In the genomic region with DNA sequence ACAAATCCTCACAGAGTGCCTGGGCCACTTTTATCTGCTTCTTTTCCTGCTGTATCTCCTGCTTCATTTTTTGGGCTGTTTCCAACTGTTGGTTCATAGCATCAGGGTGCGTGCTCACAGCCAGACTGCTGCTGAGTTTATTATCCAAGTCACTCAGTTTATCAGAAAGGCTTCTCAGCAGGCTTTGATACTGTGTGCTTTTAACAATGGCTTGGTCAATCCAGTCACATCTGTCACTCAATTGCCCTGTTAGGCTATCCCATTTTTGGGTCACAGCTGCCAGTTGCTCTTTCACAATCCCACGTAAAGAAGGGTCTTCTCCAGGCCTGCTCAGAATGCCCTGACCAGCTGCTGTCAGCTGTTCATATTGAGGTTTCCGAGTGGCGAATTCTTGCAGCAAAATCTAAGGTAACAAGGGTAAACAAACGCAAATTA, we compare ENCODE assay signal across 1 cellular context.
A peak's percentile ranks its signal among the peaks of the same experiment; 100 is the strongest.
TF ChIP-seq lines count a peak whose summit lies in the region.

No MANE protein-coding gene starts in this region.

TF ChIP-seq in HEK293, 187 proteins besides CTCF, POLR2A, EP300 and RAD21 (continued from another document and continues in another):
- TF ChIP-seq, protein P1, sequence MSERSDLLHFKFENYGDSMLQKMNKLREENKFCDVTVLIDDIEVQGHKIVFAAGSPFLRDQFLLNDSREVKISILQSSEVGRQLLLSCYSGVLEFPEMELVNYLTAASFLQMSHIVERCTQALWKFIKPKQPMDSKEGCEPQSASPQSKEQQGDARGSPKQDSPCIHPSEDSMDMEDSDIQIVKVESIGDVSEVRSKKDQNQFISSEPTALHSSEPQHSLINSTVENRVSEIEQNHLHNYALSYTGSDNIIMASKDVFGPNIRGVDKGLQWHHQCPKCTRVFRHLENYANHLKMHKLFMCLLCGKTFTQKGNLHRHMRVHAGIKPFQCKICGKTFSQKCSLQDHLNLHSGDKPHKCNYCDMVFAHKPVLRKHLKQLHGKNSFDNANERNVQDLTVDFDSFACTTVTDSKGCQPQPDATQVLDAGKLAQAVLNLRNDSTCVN (tag by site-specific recombination; optimal IDR thresholded peaks at IDR 0.05) = no peak
- TF ChIP-seq ZFP37 (tag by site-specific recombination; IDR thresholded peaks at IDR 0.05) (no peak), SALL2 (tag by site-specific recombination; IDR thresholded peaks at IDR 0.05; ENCODE audit: borderline replicate concordance) (no peak), ZNF610 (tag by site-specific recombination; IDR thresholded peaks at IDR 0.05; ENCODE audit: borderline replicate concordance) (no peak), ZNF830 (tag by site-specific recombination; IDR thresholded peaks at IDR 0.05; ENCODE audit: low read depth) (no peak), ZNF214 (tag by site-specific recombination; IDR thresholded peaks at IDR 0.05; ENCODE audit: borderline replicate concordance) (no peak), ZEB2 (tag by site-specific recombination; IDR thresholded peaks at IDR 0.05) (peak; percentile 87), ZNF426 (tag by site-specific recombination; IDR thresholded peaks at IDR 0.05) (no peak), ZNF24 (tag by site-specific recombination; IDR thresholded peaks at IDR 0.05) (peak; percentile 83; the same call in 1 of the 2 replicates), ZNF404 (tag by site-specific recombination; IDR thresholded peaks at IDR 0.05) (no peak), ZNF585B (tag by site-specific recombination; IDR thresholded peaks at IDR 0.05) (no peak), HOXA7 (CRISPR knock-in tag; IDR thresholded peaks at IDR 0.05; ENCODE audit: borderline replicate concordance) (no peak), ZNF132 (tag by site-specific recombination; IDR thresholded peaks at IDR 0.05; ENCODE audit: borderline replicate concordance) (no peak), ZNF223 (tag by site-specific recombination; IDR thresholded peaks at IDR 0.05) (peak; percentile 86; the same call in 1 of the 2 replicates), YY2 (tag by site-specific recombination; IDR thresholded peaks at IDR 0.05) (no peak), ZNF155 (tag by site-specific recombination; IDR thresholded peaks at IDR 0.05) (no peak), ZNF791 (tag by site-specific recombination; IDR thresholded peaks at IDR 0.05) (no peak), ZBTB8A (tag by site-specific recombination; IDR thresholded peaks at IDR 0.05) (peak; percentile 89), ZNF335 (tag by site-specific recombination; conservative IDR thresholded peaks at IDR 0.05) (peak; percentile 55), KLF9 (tag by site-specific recombination; IDR thresholded peaks at IDR 0.05; ENCODE audit: low read depth) (no peak), ZBTB21 (tag by site-specific recombination; IDR thresholded peaks at IDR 0.05) (no peak), ZNF473 (tag by site-specific recombination; IDR thresholded peaks at IDR 0.05) (no peak), ZNF677 (tag by site-specific recombination; IDR thresholded peaks at IDR 0.05) (peak; percentile 77), GLIS2 (tag by site-specific recombination; IDR thresholded peaks at IDR 0.05) (no peak), ZNF792 (tag by site-specific recombination; IDR thresholded peaks at IDR 0.05) (no peak), ZNF521 (tag by site-specific recombination; IDR thresholded peaks at IDR 0.05) (no peak), ZFHX2 (tag by site-specific recombination; conservative IDR thresholded peaks at IDR 0.05) (no peak)
- TF ChIP-seq, protein P2, sequence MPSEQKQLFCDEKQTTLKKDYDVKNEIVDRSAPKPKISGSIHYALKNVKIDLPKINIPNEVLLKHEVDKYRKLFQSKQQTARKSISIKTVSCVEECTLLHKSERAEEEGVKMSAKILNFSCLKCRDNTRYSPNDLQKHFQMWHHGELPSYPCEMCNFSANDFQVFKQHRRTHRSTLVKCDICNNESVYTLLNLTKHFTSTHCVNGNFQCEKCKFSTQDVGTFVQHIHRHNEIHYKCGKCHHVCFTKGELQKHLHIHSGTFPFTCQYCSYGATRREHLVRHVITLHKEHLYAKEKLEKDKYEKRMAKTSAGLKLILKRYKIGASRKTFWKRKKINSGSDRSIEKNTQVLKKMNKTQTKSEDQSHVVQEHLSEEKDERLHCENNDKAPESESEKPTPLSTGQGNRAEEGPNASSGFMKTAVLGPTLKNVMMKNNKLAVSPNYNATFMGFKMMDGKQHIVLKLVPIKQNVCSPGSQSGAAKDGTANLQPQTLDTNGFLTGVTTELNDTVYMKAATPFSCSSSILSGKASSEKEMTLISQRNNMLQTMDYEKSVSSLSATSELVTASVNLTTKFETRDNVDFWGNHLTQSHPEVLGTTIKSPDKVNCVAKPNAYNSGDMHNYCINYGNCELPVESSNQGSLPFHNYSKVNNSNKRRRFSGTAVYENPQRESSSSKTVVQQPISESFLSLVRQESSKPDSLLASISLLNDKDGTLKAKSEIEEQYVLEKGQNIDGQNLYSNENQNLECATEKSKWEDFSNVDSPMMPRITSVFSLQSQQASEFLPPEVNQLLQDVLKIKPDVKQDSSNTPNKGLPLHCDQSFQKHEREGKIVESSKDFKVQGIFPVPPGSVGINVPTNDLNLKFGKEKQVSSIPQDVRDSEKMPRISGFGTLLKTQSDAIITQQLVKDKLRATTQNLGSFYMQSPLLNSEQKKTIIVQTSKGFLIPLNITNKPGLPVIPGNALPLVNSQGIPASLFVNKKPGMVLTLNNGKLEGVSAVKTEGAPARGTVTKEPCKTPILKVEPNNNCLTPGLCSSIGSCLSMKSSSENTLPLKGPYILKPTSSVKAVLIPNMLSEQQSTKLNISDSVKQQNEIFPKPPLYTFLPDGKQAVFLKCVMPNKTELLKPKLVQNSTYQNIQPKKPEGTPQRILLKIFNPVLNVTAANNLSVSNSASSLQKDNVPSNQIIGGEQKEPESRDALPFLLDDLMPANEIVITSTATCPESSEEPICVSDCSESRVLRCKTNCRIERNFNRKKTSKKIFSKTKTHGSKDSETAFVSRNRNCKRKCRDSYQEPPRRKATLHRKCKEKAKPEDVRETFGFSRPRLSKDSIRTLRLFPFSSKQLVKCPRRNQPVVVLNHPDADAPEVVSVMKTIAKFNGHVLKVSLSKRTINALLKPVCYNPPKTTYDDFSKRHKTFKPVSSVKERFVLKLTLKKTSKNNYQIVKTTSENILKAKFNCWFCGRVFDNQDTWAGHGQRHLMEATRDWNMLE (tag by site-specific recombination; conservative IDR thresholded peaks at IDR 0.05; ENCODE audit: low read depth) = 0 out of 2 replicates have a peak, but pooled peaks have one; percentile 15
- TF ChIP-seq, protein P3, sequence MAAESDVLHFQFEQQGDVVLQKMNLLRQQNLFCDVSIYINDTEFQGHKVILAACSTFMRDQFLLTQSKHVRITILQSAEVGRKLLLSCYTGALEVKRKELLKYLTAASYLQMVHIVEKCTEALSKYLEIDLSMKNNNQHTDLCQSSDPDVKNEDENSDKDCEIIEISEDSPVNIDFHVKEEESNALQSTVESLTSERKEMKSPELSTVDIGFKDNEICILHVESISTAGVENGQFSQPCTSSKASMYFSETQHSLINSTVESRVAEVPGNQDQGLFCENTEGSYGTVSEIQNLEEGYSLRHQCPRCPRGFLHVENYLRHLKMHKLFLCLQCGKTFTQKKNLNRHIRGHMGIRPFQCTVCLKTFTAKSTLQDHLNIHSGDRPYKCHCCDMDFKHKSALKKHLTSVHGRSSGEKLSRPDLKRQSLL (tag by site-specific recombination; IDR thresholded peaks at IDR 0.05) = no peak
- TF ChIP-seq, protein P4, sequence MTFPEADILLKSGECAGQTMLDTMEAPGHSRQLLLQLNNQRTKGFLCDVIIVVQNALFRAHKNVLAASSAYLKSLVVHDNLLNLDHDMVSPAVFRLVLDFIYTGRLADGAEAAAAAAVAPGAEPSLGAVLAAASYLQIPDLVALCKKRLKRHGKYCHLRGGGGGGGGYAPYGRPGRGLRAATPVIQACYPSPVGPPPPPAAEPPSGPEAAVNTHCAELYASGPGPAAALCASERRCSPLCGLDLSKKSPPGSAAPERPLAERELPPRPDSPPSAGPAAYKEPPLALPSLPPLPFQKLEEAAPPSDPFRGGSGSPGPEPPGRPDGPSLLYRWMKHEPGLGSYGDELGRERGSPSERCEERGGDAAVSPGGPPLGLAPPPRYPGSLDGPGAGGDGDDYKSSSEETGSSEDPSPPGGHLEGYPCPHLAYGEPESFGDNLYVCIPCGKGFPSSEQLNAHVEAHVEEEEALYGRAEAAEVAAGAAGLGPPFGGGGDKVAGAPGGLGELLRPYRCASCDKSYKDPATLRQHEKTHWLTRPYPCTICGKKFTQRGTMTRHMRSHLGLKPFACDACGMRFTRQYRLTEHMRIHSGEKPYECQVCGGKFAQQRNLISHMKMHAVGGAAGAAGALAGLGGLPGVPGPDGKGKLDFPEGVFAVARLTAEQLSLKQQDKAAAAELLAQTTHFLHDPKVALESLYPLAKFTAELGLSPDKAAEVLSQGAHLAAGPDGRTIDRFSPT (tag by site-specific recombination; IDR thresholded peaks at IDR 0.05) = no peak
- TF ChIP-seq, protein P5, sequence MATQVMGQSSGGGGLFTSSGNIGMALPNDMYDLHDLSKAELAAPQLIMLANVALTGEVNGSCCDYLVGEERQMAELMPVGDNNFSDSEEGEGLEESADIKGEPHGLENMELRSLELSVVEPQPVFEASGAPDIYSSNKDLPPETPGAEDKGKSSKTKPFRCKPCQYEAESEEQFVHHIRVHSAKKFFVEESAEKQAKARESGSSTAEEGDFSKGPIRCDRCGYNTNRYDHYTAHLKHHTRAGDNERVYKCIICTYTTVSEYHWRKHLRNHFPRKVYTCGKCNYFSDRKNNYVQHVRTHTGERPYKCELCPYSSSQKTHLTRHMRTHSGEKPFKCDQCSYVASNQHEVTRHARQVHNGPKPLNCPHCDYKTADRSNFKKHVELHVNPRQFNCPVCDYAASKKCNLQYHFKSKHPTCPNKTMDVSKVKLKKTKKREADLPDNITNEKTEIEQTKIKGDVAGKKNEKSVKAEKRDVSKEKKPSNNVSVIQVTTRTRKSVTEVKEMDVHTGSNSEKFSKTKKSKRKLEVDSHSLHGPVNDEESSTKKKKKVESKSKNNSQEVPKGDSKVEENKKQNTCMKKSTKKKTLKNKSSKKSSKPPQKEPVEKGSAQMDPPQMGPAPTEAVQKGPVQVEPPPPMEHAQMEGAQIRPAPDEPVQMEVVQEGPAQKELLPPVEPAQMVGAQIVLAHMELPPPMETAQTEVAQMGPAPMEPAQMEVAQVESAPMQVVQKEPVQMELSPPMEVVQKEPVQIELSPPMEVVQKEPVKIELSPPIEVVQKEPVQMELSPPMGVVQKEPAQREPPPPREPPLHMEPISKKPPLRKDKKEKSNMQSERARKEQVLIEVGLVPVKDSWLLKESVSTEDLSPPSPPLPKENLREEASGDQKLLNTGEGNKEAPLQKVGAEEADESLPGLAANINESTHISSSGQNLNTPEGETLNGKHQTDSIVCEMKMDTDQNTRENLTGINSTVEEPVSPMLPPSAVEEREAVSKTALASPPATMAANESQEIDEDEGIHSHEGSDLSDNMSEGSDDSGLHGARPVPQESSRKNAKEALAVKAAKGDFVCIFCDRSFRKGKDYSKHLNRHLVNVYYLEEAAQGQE (tag by site-specific recombination; IDR thresholded peaks at IDR 0.05) = no peak
- TF ChIP-seq, protein P6, sequence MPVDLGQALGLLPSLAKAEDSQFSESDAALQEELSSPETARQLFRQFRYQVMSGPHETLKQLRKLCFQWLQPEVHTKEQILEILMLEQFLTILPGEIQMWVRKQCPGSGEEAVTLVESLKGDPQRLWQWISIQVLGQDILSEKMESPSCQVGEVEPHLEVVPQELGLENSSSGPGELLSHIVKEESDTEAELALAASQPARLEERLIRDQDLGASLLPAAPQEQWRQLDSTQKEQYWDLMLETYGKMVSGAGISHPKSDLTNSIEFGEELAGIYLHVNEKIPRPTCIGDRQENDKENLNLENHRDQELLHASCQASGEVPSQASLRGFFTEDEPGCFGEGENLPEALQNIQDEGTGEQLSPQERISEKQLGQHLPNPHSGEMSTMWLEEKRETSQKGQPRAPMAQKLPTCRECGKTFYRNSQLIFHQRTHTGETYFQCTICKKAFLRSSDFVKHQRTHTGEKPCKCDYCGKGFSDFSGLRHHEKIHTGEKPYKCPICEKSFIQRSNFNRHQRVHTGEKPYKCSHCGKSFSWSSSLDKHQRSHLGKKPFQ (tag by site-specific recombination; IDR thresholded peaks at IDR 0.05) = no peak; the same call in none of the 2 replicates
- TF ChIP-seq, protein P7, sequence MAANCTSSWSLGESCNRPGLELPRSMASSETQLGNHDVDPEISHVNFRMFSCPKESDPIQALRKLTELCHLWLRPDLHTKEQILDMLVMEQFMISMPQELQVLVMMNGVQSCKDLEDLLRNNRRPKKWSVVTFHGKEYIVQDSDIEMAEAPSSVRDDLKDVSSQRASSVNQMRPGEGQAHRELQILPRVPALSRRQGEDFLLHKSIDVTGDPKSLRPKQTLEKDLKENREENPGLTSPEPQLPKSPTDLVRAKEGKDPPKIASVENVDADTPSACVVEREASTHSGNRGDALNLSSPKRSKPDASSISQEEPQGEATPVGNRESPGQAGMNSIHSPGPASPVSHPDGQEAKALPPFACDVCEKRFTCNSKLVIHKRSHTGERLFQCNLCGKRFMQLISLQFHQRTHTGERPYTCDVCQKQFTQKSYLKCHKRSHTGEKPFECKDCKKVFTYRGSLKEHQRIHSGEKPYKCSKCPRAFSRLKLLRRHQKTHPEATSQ (tag by site-specific recombination; IDR thresholded peaks at IDR 0.05) = no peak
- TF ChIP-seq, protein P8, sequence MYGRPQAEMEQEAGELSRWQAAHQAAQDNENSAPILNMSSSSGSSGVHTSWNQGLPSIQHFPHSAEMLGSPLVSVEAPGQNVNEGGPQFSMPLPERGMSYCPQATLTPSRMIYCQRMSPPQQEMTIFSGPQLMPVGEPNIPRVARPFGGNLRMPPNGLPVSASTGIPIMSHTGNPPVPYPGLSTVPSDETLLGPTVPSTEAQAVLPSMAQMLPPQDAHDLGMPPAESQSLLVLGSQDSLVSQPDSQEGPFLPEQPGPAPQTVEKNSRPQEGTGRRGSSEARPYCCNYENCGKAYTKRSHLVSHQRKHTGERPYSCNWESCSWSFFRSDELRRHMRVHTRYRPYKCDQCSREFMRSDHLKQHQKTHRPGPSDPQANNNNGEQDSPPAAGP (tag by site-specific recombination; IDR thresholded peaks at IDR 0.05) = no peak
- TF ChIP-seq, protein P9, sequence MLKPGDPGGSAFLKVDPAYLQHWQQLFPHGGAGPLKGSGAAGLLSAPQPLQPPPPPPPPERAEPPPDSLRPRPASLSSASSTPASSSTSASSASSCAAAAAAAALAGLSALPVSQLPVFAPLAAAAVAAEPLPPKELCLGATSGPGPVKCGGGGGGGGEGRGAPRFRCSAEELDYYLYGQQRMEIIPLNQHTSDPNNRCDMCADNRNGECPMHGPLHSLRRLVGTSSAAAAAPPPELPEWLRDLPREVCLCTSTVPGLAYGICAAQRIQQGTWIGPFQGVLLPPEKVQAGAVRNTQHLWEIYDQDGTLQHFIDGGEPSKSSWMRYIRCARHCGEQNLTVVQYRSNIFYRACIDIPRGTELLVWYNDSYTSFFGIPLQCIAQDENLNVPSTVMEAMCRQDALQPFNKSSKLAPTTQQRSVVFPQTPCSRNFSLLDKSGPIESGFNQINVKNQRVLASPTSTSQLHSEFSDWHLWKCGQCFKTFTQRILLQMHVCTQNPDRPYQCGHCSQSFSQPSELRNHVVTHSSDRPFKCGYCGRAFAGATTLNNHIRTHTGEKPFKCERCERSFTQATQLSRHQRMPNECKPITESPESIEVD (tag by site-specific recombination; IDR thresholded peaks at IDR 0.05) = peak; percentile 75
- TF ChIP-seq, protein P10, sequence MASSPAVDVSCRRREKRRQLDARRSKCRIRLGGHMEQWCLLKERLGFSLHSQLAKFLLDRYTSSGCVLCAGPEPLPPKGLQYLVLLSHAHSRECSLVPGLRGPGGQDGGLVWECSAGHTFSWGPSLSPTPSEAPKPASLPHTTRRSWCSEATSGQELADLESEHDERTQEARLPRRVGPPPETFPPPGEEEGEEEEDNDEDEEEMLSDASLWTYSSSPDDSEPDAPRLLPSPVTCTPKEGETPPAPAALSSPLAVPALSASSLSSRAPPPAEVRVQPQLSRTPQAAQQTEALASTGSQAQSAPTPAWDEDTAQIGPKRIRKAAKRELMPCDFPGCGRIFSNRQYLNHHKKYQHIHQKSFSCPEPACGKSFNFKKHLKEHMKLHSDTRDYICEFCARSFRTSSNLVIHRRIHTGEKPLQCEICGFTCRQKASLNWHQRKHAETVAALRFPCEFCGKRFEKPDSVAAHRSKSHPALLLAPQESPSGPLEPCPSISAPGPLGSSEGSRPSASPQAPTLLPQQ (tag by site-specific recombination; IDR thresholded peaks at IDR 0.05) = peak; percentile 65
